17 cellular contexts compared by ENCODE assay signal in the genomic region with DNA sequence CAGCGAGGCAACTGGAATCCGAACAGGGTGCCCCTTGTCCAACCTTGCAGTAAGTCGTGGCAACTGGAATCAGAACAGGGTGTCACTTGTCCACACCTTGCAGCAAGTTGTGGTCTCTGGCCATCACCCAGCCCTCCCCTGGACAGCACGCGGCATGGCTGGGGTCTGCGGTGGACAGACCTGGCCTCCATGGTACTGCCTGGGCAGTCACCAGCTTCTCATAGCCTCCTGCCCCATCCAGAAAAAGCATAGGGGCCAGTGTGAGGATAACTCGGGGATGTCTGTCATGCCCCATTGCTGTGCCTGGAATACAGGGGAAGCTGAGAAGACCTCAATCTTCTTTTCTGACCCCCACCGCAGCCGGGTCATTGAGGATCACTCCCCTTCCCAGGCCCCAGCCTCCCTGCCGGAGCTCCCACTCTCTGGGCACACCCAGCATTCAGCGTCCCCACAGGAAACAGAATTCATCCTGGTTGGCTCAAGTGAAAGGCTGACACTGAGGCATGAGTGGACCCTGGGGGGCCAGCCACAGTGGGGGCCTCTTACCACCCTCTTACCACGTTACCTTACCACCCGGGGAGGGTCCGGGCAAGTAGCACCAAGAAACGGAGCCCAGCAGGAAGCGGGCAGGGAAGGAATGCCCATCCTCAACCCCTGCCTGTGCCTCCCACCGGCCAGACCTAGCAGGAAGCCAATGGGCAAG.
DNase-seq lines count a peak whose midpoint lies in the region; ATAC-seq, FAIRE-seq and TF ChIP-seq lines count a peak whose summit lies in the region.
"Had no signal": no experiment of that assay in that cellular context is flagged by ENCODE, and none has a peak within 500 bp of the region (broad histone marks: within the 10 kb centered on the region; RNA-seq: fewer than 3 reads in every experiment).

No MANE protein-coding gene starts in this region.

- H4K20me1 ChIP-seq in H1 (replicated peaks in 1 of 2; ENCODE audit: control insufficient read depth in 1 of 2, insufficient read depth in 2 of 2, low read length in 2 of 2), result peaks cover 0 to 5% of the 10 kb centered on the region in 2 experiments

- H3K27me3 Mint-ChIP-seq in activated CD8-positive, alpha-beta memory T cell treated with anti-CD3 and anti-CD28 coated beads, Interleukin-2, amount 10 ng/mL, durations not matched to agents 7 days and 5 days, result peaks cover 4% of the 10 kb centered on the region
- peaks cover 11% of the 10 kb centered on the region for H3K27me3 Mint-ChIP-seq in type B pancreatic cell

- H3K36me3 Mint-ChIP-seq in activated CD8-positive, alpha-beta memory T cell treated with anti-CD3 and anti-CD28 coated beads, Interleukin-2, amount 10 ng/mL, durations not matched to agents 7 days and 5 days, result no peaks in the 10 kb centered on the region
- H3K36me3 Mint-ChIP-seq in type B pancreatic cell, result no peaks in the 10 kb centered on the region
- H3K36me3 Mint-ChIP-seq: CD8-positive, alpha-beta memory T cell had no signal

- H2BK15ac ChIP-seq in H1 (ENCODE audit: low read length), result peak overlapping the region; percentile 10; the same call in 1 of the 2 replicates

- ATAC-seq in activated CD8-positive, alpha-beta memory T cell treated with anti-CD3 and anti-CD28 coated beads, Interleukin-2, amount 10 ng/mL, durations not matched to agents 7 days and 5 days, result no peak
- ATAC-seq in HG03442 (IDR thresholded peaks at IDR 0.05; ENCODE audit: unreplicated experiment), result no peak
- ATAC-seq: HCT116 had no signal

- H2BK5ac ChIP-seq in H1 (ENCODE audit: low read depth, low read length), result no peak overlapping the region

- H2BK12ac ChIP-seq in H1 (ENCODE audit: low read depth, low read length), result peak overlapping the region; percentile 50; the same call in 1 of the 2 replicates

- H3K27ac Mint-ChIP-seq in activated CD8-positive, alpha-beta memory T cell treated with anti-CD3 and anti-CD28 coated beads, Interleukin-2, amount 10 ng/mL, durations not matched to agents 7 days and 5 days, result no peak overlapping the region
- H3K27ac Mint-ChIP-seq in type B pancreatic cell, result no peak overlapping the region
- H3K27ac Mint-ChIP-seq: CD8-positive, alpha-beta memory T cell had no signal

- no peak overlapping the region for H4K91ac ChIP-seq in H1 (replicated peaks; ENCODE audit: insufficient read length, low read length)

- H3K56ac ChIP-seq in H1 (replicated peaks; ENCODE audit: insufficient read length, low read depth, low read length), result no peak overlapping the region

- no peak overlapping the region for H3K18ac ChIP-seq in H1 (ENCODE audit: extremely low read depth, low read length)

- no peak overlapping the region for H3K23ac ChIP-seq in H1 (ENCODE audit: insufficient read length)

- H3K9me3 ChIP-seq in H1 (ENCODE audit: insufficient read depth in 2 of 2, low read depth in 1 of 2, low read length in 1 of 2), result no peaks in the 10 kb centered on the region
- H3K9me3 ChIP-seq: Caco-2 had no signal

- H2BK120ac ChIP-seq in H1 (replicated peaks; ENCODE audit: low read depth, low read length), result no peak overlapping the region

- H3K4me1 Mint-ChIP-seq in activated CD8-positive, alpha-beta memory T cell treated with anti-CD3 and anti-CD28 coated beads, Interleukin-2, amount 10 ng/mL, durations not matched to agents 7 days and 5 days, result no peaks in the 10 kb centered on the region
- H3K4me1 Mint-ChIP-seq in type B pancreatic cell (ENCODE audit: unreplicated experiment), result peaks cover 13% of the 10 kb centered on the region
- H3K4me1 Mint-ChIP-seq: CD8-positive, alpha-beta memory T cell had no signal

- no peaks in the 10 kb centered on the region for H3K9me3 Mint-ChIP-seq in activated CD8-positive, alpha-beta memory T cell treated with anti-CD3 and anti-CD28 coated beads, Interleukin-2, amount 10 ng/mL, durations not matched to agents 7 days and 5 days (ENCODE audit: low read depth)
- H3K9me3 Mint-ChIP-seq in type B pancreatic cell, result no peaks in the 10 kb centered on the region

- H3K4me1 ChIP-seq in H1 (replicated peaks in 1 of 4; ENCODE audit: control insufficient read depth in 3 of 4, insufficient read depth in 4 of 4, low read length in 3 of 4), result peaks cover 0 to 3% (median 2%) of the 10 kb centered on the region in 4 experiments; a peak in 2 of 7 replicates
- H3K4me1 ChIP-seq: Caco-2 had no signal

- no peaks in the 10 kb centered on the region for H3K27me3 ChIP-seq in H1 (replicated peaks in 1 of 4; ENCODE audit: control insufficient read depth in 3 of 4, extremely low read depth in 1 of 4, insufficient read depth in 3 of 4, low read length in 3 of 4)

- H3K14ac ChIP-seq in H1 (ENCODE audit: insufficient read length), result no peak overlapping the region

- no peak overlapping the region for H3K4me2 ChIP-seq in H1 (ENCODE audit: insufficient read depth in 1 of 2, low read depth in 2 of 2, low read length in 2 of 2)

- no peak overlapping the region for H3K4ac ChIP-seq in H1 (replicated peaks; ENCODE audit: insufficient read length, low read depth, low read length)

- no peak overlapping the region for H2AK5ac ChIP-seq in H1 (ENCODE audit: low read depth, low read length)

- TF ChIP-seq POLR2A in H1 (IDR thresholded peaks at IDR 0.05; ENCODE audit: control extremely low read depth in 1 of 2, low read depth in 2 of 2, low read length in 2 of 2), result no peak

- H2AFZ ChIP-seq in H1 (ENCODE audit: low read length), result no peak overlapping the region

- no peaks in the 10 kb centered on the region for H3K79me1 ChIP-seq in H1 (ENCODE audit: low read depth, low read length)

- no peak for TF ChIP-seq RAD21 in H1 (IDR thresholded peaks at IDR 0.05 in 1 of 2, conservative IDR thresholded peaks at IDR 0.05 in 1 of 2; ENCODE audit: low read depth in 2 of 2, low read length in 2 of 2)

- peak; percentile 42 for DNase-seq in activated CD8-positive, alpha-beta memory T cell treated with anti-CD3 and anti-CD28 coated beads for 24 hours
- no peak for DNase-seq in activated CD8-positive, alpha-beta memory T cell treated with anti-CD3 and anti-CD28 coated beads, Interleukin-2, amount 50 U/mL, for 4 hours
- DNase-seq in activated CD8-positive, alpha-beta memory T cell treated with anti-CD3 and anti-CD28 coated beads, Interleukin-2, amount 10 ng/mL, durations not matched to agents 7 days and 5 days, result peak; percentile 18
- DNase-seq in H1 (ENCODE audit: low read depth in 1 of 2, low spot score in 2 of 2), result no peak
- DNase-seq in type B pancreatic cell (ENCODE audit: extremely low spot score, unreplicated experiment), result peak; percentile 56
- DNase-seq in iPS-NIHi11 (ENCODE audit: low spot score), result no peak
- no peak for DNase-seq in glomerular visceral epithelial cell (ENCODE audit: extremely low spot score)
- DNase-seq: CD8-positive, alpha-beta memory T cell; DND-41; GDM1; GOT3 had no signal

- no peak overlapping the region for H3K9ac ChIP-seq in H1 (replicated peaks in 1 of 4; ENCODE audit: extremely low read depth in 1 of 4, low read depth in 3 of 4, low read length in 3 of 4)

- FAIRE-seq in H1 (lab: Jason Lieb, UNC), result no peak
- FAIRE-seq: GM12892, GM19239 had no signal

- H3K36me3 ChIP-seq in H1 (ENCODE audit: control insufficient read depth in 2 of 4, insufficient read depth in 4 of 4, low read length in 3 of 4), result no peaks in the 10 kb centered on the region

- H3K27ac ChIP-seq in H1 (ENCODE audit: low read depth, low read length), result no peak overlapping the region
- H3K27ac ChIP-seq: 22Rv1 had no signal

- H2BK20ac ChIP-seq in H1 (ENCODE audit: low read length), result no peak overlapping the region

- TF ChIP-seq CTCF in H1 (IDR thresholded peaks at IDR 0.05; ENCODE audit: control extremely low read depth in 1 of 3, insufficient read depth in 1 of 3, low read depth in 1 of 3, low read length in 3 of 3), result no peak
- no peak for TF ChIP-seq CTCF in type B pancreatic cell (conservative IDR thresholded peaks at IDR 0.05)

- WGBS in H1 (ENCODE audit: extremely low coverage in 1 of 2, insufficient coverage in 1 of 2, insufficient read length in 1 of 2, insufficient replicate concordance in 2 of 2, low coverage in 1 of 2, low lambda C conversion rate in 2 of 2, missing lambda C conversion rate in 1 of 2), 2 experiments, result 88% methylated on average over 16 of the region's 17 CpGs; no CpG with 5 or more reads in 1 of the 2 experiments

- POLR2A ChIA-PET in H1 (lab: Charles Lee; ENCODE audit: partially characterized antibody), result no interaction called here

- CTCF ChIA-PET in activated CD8-positive, alpha-beta memory T cell treated with anti-CD3 and anti-CD28 coated beads, Interleukin-2, amount 10 ng/mL, durations not matched to agents 7 days and 5 days (lab: Charles Lee), result no interaction called here
- CTCF ChIA-PET in H1 (lab: Charles Lee; ENCODE audit: partially characterized antibody), result no interaction called here

- H3K23me2 ChIP-seq in H1 (ENCODE audit: low read depth, low read length), result no peaks in the 10 kb centered on the region

- no peak overlapping the region for H4K5ac ChIP-seq in H1 (ENCODE audit: insufficient read length, low read depth, low read length)

- no peak overlapping the region for H4K8ac ChIP-seq in H1 (ENCODE audit: extremely low read depth, insufficient read depth, low read length)

- H3K79me2 ChIP-seq in H1 (ENCODE audit: control insufficient read depth in 1 of 2, insufficient read depth in 2 of 2, low read length in 2 of 2), result no peaks in the 10 kb centered on the region

- H3K4me3 ChIP-seq in H1 (ENCODE audit: extremely low read depth in 1 of 4, insufficient read depth in 2 of 4, low read depth in 3 of 4, low read length in 4 of 4), result no peak overlapping the region

- H3K4me3 Mint-ChIP-seq in activated CD8-positive, alpha-beta memory T cell treated with anti-CD3 and anti-CD28 coated beads, Interleukin-2, amount 10 ng/mL, durations not matched to agents 7 days and 5 days, result no peak overlapping the region
- no peak overlapping the region for H3K4me3 Mint-ChIP-seq in type B pancreatic cell
- H3K4me3 Mint-ChIP-seq: CD8-positive, alpha-beta memory T cell had no signal

- TF ChIP-seq EP300 in H1 (IDR thresholded peaks at IDR 0.05; ENCODE audit: borderline replicate concordance in 1 of 2, low read depth in 2 of 2, low read length in 2 of 2), result no peak

TF ChIP-seq in H1, 55 proteins besides CTCF, POLR2A, EP300 and RAD21 (continues in another document):
- TF ChIP-seq CBX5 (IDR thresholded peaks at IDR 0.05; ENCODE audit: low read depth, low read length), result no peak
- TF ChIP-seq FOSL1 (IDR thresholded peaks at IDR 0.05; ENCODE audit: insufficient read depth, low read depth, low read length), result no peak
- no peak for TF ChIP-seq CBX8 (IDR thresholded peaks at IDR 0.05; ENCODE audit: borderline replicate concordance, low read depth, low read length)
- TF ChIP-seq SRF (IDR thresholded peaks at IDR 0.05; ENCODE audit: low read depth, low read length), result no peak

Comparison
In these comparisons a context has a peak if more than half of its experiments do, and no peak if none do; other contexts are left out.
1. DNase-seq: peak in activated CD8-positive, alpha-beta memory T cell treated with anti-CD3 and anti-CD28 coated beads for 24 hours (single experiment), activated CD8-positive, alpha-beta memory T cell treated with anti-CD3 and anti-CD28 coated beads, Interleukin-2, amount 10 ng/mL, durations not matched to agents 7 days and 5 days (single experiment) and type B pancreatic cell (single experiment); none in activated CD8-positive, alpha-beta memory T cell treated with anti-CD3 and anti-CD28 coated beads, Interleukin-2, amount 50 U/mL, for 4 hours (single experiment), H1 (0 of 2), iPS-NIHi11 (single experiment) and glomerular visceral epithelial cell (single experiment).